13 cellular contexts compared by ENCODE assay signal in the genomic region with DNA sequence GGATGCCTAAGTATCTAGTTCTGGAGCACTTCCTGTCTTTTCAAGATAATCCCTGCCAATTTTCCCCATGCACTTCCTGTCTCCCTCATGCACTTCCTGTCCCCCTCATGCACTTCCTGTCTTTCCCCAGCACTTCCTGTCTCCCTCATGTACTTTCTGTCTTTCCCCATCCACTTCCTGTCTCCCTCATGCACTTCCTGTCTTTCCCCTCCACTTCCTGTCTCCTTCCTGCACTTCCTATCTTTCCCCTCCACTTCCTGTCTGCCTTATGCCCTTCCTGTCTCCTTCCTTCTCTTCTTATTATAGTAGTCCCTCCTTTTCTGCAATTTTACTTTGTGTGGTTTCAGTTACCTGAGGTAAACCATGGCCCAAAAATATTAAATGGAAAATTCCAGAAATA. TPM values are rescaled to one million over a fixed set of nuclear protein-coding genes. Genes with fewer than 3 reads are reported as not detected.
A peak's percentile ranks its signal among the peaks of the same experiment; 100 is the strongest.
DNase-seq lines count a peak whose midpoint lies in the region; ATAC-seq and TF ChIP-seq lines count a peak whose summit lies in the region.
"Had no signal": no experiment of that assay in that cellular context is flagged by ENCODE, and none has a peak within 500 bp of the region (broad histone marks: within the 10 kb centered on the region; RNA-seq: fewer than 3 reads in every experiment).

No MANE protein-coding gene starts in this region.

- peak overlapping the region in 5 of 10 donors; percentile 54 to 69 (median 60) for H3K4me3 ChIP-seq in heart right ventricle

- H3K27me3 Mint-ChIP-seq in CD4-positive, alpha-beta T cell = peaks cover 30% of the 10 kb centered on the region
- H3K27me3 Mint-ChIP-seq in activated naive CD8-positive, alpha-beta T cell treated with anti-CD3 and anti-CD28 coated beads, Interleukin-2, amount 10 ng/mL, durations not matched to agents 7 days and 5 days = peaks cover 33% of the 10 kb centered on the region

- TF ChIP-seq CTCF in CD4-positive, alpha-beta T cell (IDR thresholded peaks at IDR 0.05) = no peak
- TF ChIP-seq CTCF in heart right ventricle (IDR thresholded peaks at IDR 0.05) = no peak

- peak overlapping the region; percentile 25 for H3K27ac ChIP-seq in CD4-positive, alpha-beta T cell (ENCODE audit: low read depth, low read length)
- peak overlapping the region in 3 of 10 donors; percentile 30 to 80 (median 67) for H3K27ac ChIP-seq in heart right ventricle

- no peak overlapping the region for H3K4me3 Mint-ChIP-seq in CD4-positive, alpha-beta T cell
- no peak overlapping the region for H3K4me3 Mint-ChIP-seq in activated naive CD8-positive, alpha-beta T cell treated with anti-CD3 and anti-CD28 coated beads, Interleukin-2, amount 10 ng/mL, durations not matched to agents 7 days and 5 days
- H3K4me3 Mint-ChIP-seq: activated T-cell treated with anti-CD3 and anti-CD28 coated beads, Interleukin-2, amount 50 U/mL, for 4 hours had no signal

- DNase-seq in A172 (ENCODE audit: low spot score) (peak; percentile 95), NCI-H2171 treated with DMSO at 0.1 percent for 48 hours (lab: John Stamatoyannopoulos, UW) (peak; percentile 99), NCI-H226 (no peak), SHP77 treated with DMSO at 0.1 percent for 48 hours (lab: John Stamatoyannopoulos, UW) (no peak), DMS153 (lab: John Stamatoyannopoulos, UW) (no peak), heart right ventricle (no peak)
- DNase-seq in CD4-positive, alpha-beta T cell = no peak
- DNase-seq in activated naive CD8-positive, alpha-beta T cell treated with anti-CD3 and anti-CD28 coated beads, Interleukin-2, amount 10 ng/mL, durations not matched to agents 7 days and 5 days = no peak
- DNase-seq: activated T-cell treated with anti-CD3 and anti-CD28 coated beads, Interleukin-2, amount 50 U/mL, for 4 hours; stimulated activated CD4-positive, alpha-beta T cell treated with anti-CD3 and anti-CD28 coated beads, Interleukin-4, amount 100 ng/mL, for 1 hour; substantia nigra had no signal

- peaks cover 24% of the 10 kb centered on the region for H3K4me1 Mint-ChIP-seq in CD4-positive, alpha-beta T cell (ENCODE audit: low read depth)
- peaks cover 16% of the 10 kb centered on the region for H3K4me1 Mint-ChIP-seq in activated naive CD8-positive, alpha-beta T cell treated with anti-CD3 and anti-CD28 coated beads, Interleukin-2, amount 10 ng/mL, durations not matched to agents 7 days and 5 days

- H3K27ac Mint-ChIP-seq in CD4-positive, alpha-beta T cell = peak overlapping the region; percentile 27
- H3K27ac Mint-ChIP-seq in activated naive CD8-positive, alpha-beta T cell treated with anti-CD3 and anti-CD28 coated beads, Interleukin-2, amount 10 ng/mL, durations not matched to agents 7 days and 5 days = peak overlapping the region; percentile 92

- H3K27me3 ChIP-seq in CD4-positive, alpha-beta T cell (ENCODE audit: control insufficient read depth, insufficient read depth, low read length) = peaks cover 27% of the 10 kb centered on the region
- peaks cover 0 to 46% (median 34%) of the 10 kb centered on the region in 7 donors for H3K27me3 ChIP-seq in heart right ventricle

- POLR2A ChIA-PET in CD4-positive, alpha-beta T cell (lab: Charles Lee) = no interaction called here
- POLR2A ChIA-PET in activated naive CD8-positive, alpha-beta T cell treated with anti-CD3 and anti-CD28 coated beads, Interleukin-2, amount 10 ng/mL, durations not matched to agents 7 days and 5 days (lab: Charles Lee) = no interaction called here

- no peak for ATAC-seq in CD4-positive, alpha-beta T cell (ENCODE audit: poor library complexity)
- no peak for ATAC-seq in activated naive CD8-positive, alpha-beta T cell treated with anti-CD3 and anti-CD28 coated beads, Interleukin-2, amount 10 ng/mL, durations not matched to agents 7 days and 5 days (ENCODE audit: low read depth)
- ATAC-seq in heart right ventricle = no peak
- ATAC-seq: left lobe of liver had no signal

- H3K9me3 ChIP-seq in CD4-positive, alpha-beta T cell (ENCODE audit: control insufficient read depth, low read length) = peaks cover 10% of the 10 kb centered on the region
- peaks cover 0 to 7% (median 0%) of the 10 kb centered on the region in 11 donors for H3K9me3 ChIP-seq in heart right ventricle

- peaks cover 0 to 54% (median 0%) of the 10 kb centered on the region in 9 donors for H3K36me3 ChIP-seq in heart right ventricle

- no peaks in the 10 kb centered on the region for H3K36me3 Mint-ChIP-seq in CD4-positive, alpha-beta T cell (ENCODE audit: low read depth)
- H3K36me3 Mint-ChIP-seq in activated naive CD8-positive, alpha-beta T cell treated with anti-CD3 and anti-CD28 coated beads, Interleukin-2, amount 10 ng/mL, durations not matched to agents 7 days and 5 days = peaks cover 5% of the 10 kb centered on the region

- peaks cover 6% of the 10 kb centered on the region for H3K9me3 Mint-ChIP-seq in CD4-positive, alpha-beta T cell
- peaks cover 14% of the 10 kb centered on the region for H3K9me3 Mint-ChIP-seq in activated naive CD8-positive, alpha-beta T cell treated with anti-CD3 and anti-CD28 coated beads, Interleukin-2, amount 10 ng/mL, durations not matched to agents 7 days and 5 days

- peaks cover 0 to 45% (median 11%) of the 10 kb centered on the region in 9 donors for H3K4me1 ChIP-seq in heart right ventricle

- intact Hi-C loops in CD4-positive, alpha-beta T cell (cut with DNase I, micrococcal nuclease) = no loop called here
- intact Hi-C loops in heart right ventricle (cut with DNase I) = no loop called here

- CTCF ChIA-PET in CD4-positive, alpha-beta T cell (lab: Charles Lee) = interaction anchor here (1.0 kb wide), 1 partner anchor 9 kb away, joined by 3 read pairs; no protein-coding TSS in a partner anchor

RNA-seq across cellular contexts. Expression of a gene that starts 3.0 kb away (rescaled TPM):
- total RNA-seq in A172 (2014; rRNA removed; shearing (Covaris generic)) = 467 and 500 TPM in 2 replicates
- total RNA-seq in CD4-positive, alpha-beta T cell = not detected
- total RNA-seq in activated naive CD8-positive, alpha-beta T cell treated with anti-CD3 and anti-CD28 coated beads, Interleukin-2, amount 10 ng/mL, durations not matched to agents 7 days and 5 days = not detected
- 100 to 1,000 TPM in 5 of 10 donors, 10 to 100 TPM in 5; 19.7 to 234 (median 97.1) TPM for total RNA-seq in heart right ventricle
- 100 to 1,000 TPM in 1 of 2 donors, 10 to 100 TPM in 1; 32.3 to 721 TPM for polyA plus RNA-seq in heart right ventricle
- total RNA-seq: activated T-cell treated with anti-CD3 and anti-CD28 coated beads, Interleukin-2, amount 50 U/mL, for 4 hours had no signal

RNA-seq across cellular contexts. Expression of a gene that starts 5.5 kb away (rescaled TPM):
- total RNA-seq in A172 (2014; rRNA removed; shearing (Covaris generic)) = 0.77 TPM in 1 of 2 replicates, not detected in the other
- total RNA-seq in CD4-positive, alpha-beta T cell = not detected
- not detected for total RNA-seq in activated naive CD8-positive, alpha-beta T cell treated with anti-CD3 and anti-CD28 coated beads, Interleukin-2, amount 10 ng/mL, durations not matched to agents 7 days and 5 days
- over 10,000 TPM in 4 of 10 donors, 1,000 to 10,000 TPM in 6; 3,000 to 12,900 (median 9,464) TPM for total RNA-seq in heart right ventricle
- over 10,000 TPM in 1 of 2 donors, 1,000 to 10,000 TPM in 1; 4,629 to 45,177 TPM for polyA plus RNA-seq in heart right ventricle
- total RNA-seq: activated T-cell treated with anti-CD3 and anti-CD28 coated beads, Interleukin-2, amount 50 U/mL, for 4 hours; left lobe of liver; T-helper 2 cell treated with Interferon-gamma antibody and Interleukin-4, amounts not matched to agents 100 ng/mL and 5 ng/mL, for 36 hours had no signal

RNA-seq across cellular contexts. Expression of a gene that starts 14.4 kb away (rescaled TPM):
- total RNA-seq in A172 (2014; rRNA removed; shearing (Covaris generic)) = 10.6 and 15.6 TPM in 2 replicates
- total RNA-seq in CD4-positive, alpha-beta T cell = not detected
- total RNA-seq in activated naive CD8-positive, alpha-beta T cell treated with anti-CD3 and anti-CD28 coated beads, Interleukin-2, amount 10 ng/mL, durations not matched to agents 7 days and 5 days = under 1 TPM in 1 of 2 experiments, not detected in 1; 0.65 TPM
- total RNA-seq in heart right ventricle = 1 to 10 TPM in 8 of 10 donors, under 1 TPM in 2; 0.37 to 3.9 (median 2.4) TPM
- 1 to 10 TPM; 1.2 to 5.9 TPM for polyA plus RNA-seq in heart right ventricle

RNA-seq across cellular contexts. Expression of a gene that starts 28.1 kb away (rescaled TPM):
- total RNA-seq in A172 (2014; rRNA removed; shearing (Covaris generic)) = 0.09 and 1.8 TPM in 2 replicates
- total RNA-seq in CD4-positive, alpha-beta T cell = under 1 TPM; 0.41 to 0.56 TPM
- under 1 TPM in 1 of 2 experiments, not detected in 1; 0.39 TPM for total RNA-seq in activated naive CD8-positive, alpha-beta T cell treated with anti-CD3 and anti-CD28 coated beads, Interleukin-2, amount 10 ng/mL, durations not matched to agents 7 days and 5 days
- total RNA-seq in heart right ventricle = 1 to 10 TPM in 1 of 10 donors, not detected in 9; 1.1 TPM
- under 1 TPM in 1 of 2 donors, not detected in 1; under 0.01 TPM for polyA plus RNA-seq in heart right ventricle
- total RNA-seq: activated T-cell treated with anti-CD3 and anti-CD28 coated beads, Interleukin-2, amount 50 U/mL, for 4 hours; T-helper 2 cell treated with Interferon-gamma antibody and Interleukin-4, amounts not matched to agents 100 ng/mL and 5 ng/mL, for 36 hours had no signal

RNA-seq across cellular contexts. Expression of a gene that starts 34.6 kb away (rescaled TPM):
- 85.7 and 87.4 TPM in 2 replicates for total RNA-seq in A172 (2014; rRNA removed; shearing (Covaris generic))
- total RNA-seq in CD4-positive, alpha-beta T cell = 100 to 1,000 TPM; 123 to 136 TPM
- total RNA-seq in activated naive CD8-positive, alpha-beta T cell treated with anti-CD3 and anti-CD28 coated beads, Interleukin-2, amount 10 ng/mL, durations not matched to agents 7 days and 5 days = 100 to 1,000 TPM; 147 to 157 TPM
- total RNA-seq in heart right ventricle = 100 to 1,000 TPM; 134 to 242 (median 193) TPM
- 100 to 1,000 TPM; 223 to 283 TPM for polyA plus RNA-seq in heart right ventricle

Comparison
In these comparisons a context has a peak if more than half of its experiments do, and no peak if none do; other contexts are left out.
1. DNase-seq: peak in A172 (single experiment) and NCI-H2171 treated with DMSO at 0.1 percent for 48 hours (single experiment); none in CD4-positive, alpha-beta T cell (0 of 10), activated naive CD8-positive, alpha-beta T cell treated with anti-CD3 and anti-CD28 coated beads, Interleukin-2, amount 10 ng/mL, durations not matched to agents 7 days and 5 days (single experiment), NCI-H226 (single experiment), SHP77 treated with DMSO at 0.1 percent for 48 hours (single experiment), DMS153 (single experiment) and heart right ventricle (0 of 2).
2. RNA of a gene that starts 3.0 kb away (total RNA-seq): 467 to 500 TPM in A172 and 19.7 to 234 TPM in heart right ventricle; not detected in activated naive CD8-positive, alpha-beta T cell treated with anti-CD3 and anti-CD28 coated beads, Interleukin-2, amount 10 ng/mL, durations not matched to agents 7 days and 5 days and not detected in CD4-positive, alpha-beta T cell; every median in the first group is over 10 times any median in the second.
3. RNA of a gene that starts 5.5 kb away (total RNA-seq): 3,000 to 12,900 TPM in heart right ventricle; not detected in activated naive CD8-positive, alpha-beta T cell treated with anti-CD3 and anti-CD28 coated beads, Interleukin-2, amount 10 ng/mL, durations not matched to agents 7 days and 5 days, 0.77 TPM in A172 and not detected in CD4-positive, alpha-beta T cell; every median in the first group is over 1,000 times any median in the second.